8 cellular contexts compared by ENCODE assay signal in genomic region chr17:18182978-18183333, GRCh38. TPM values are rescaled to one million over a fixed set of nuclear protein-coding genes. Genes with fewer than 3 reads are reported as not detected.
DNase-seq lines count a peak whose midpoint lies in the region; TF ChIP-seq lines count a peak whose summit lies in the region.

No MANE protein-coding gene starts in this region.

- TF ChIP-seq CTCF in HEK293 (tag by site-specific recombination; IDR thresholded peaks at IDR 0.05) (peak; percentile 70; the same call in 1 of the 2 replicates), NB4 (IDR thresholded peaks at IDR 0.05; ENCODE audit: low read depth, low read length) (no peak), dorsolateral prefrontal cortex (IDR thresholded peaks at IDR 0.05 in 54 of 56, conservative IDR thresholded peaks at IDR 0.05 in 2 of 56; ENCODE audit: low read depth in 1 of 56, partially characterized antibody in 56 of 56) (peak in 19 of 56 donors; percentile 6 to 54 (median 27))

- POLR2A ChIA-PET in HEK293 (lab: Yijun Ruan, JAX), result interaction anchor here (0.6 to 3.3 kb wide), 20 partner anchors 10 to 211 kb away, joined by 3 to 24 read pairs (median 4); partner anchors contain the start of genes DRC3 and TOM1L2

- 0% methylated on average over 33 of the region's 33 CpGs for WGBS in mesodermal cell (ENCODE audit: insufficient coverage in 2 of 2), 2 experiments

- H3K4me3 ChIP-seq in HEK293 (ENCODE audit: low read depth, low read length) (peak overlapping the region; percentile 59), NB4 (ENCODE audit: low read depth, low read length) (peak overlapping the region; percentile 77), dorsolateral prefrontal cortex (peak overlapping the region; percentile 64 to 99 (median 93)), mesodermal cell (ENCODE audit: extremely low read depth, insufficient read depth, low read length, poor library complexity, severe bottlenecking) (peak overlapping the region; percentile 80)

- H3K4me1 ChIP-seq in HEK293 (ENCODE audit: control insufficient read depth, insufficient read depth, low read length) (peaks cover 26% of the 10 kb centered on the region), mesodermal cell (ENCODE audit: control insufficient read depth, insufficient read depth, low read length, poor library complexity, severe bottlenecking) (peaks cover 17% of the 10 kb centered on the region)

- peak; percentile 31 for TF ChIP-seq POLR2A in NB4 (IDR thresholded peaks at IDR 0.05; ENCODE audit: extremely low read depth, insufficient read length)

- DNase-seq in DMS 273 (lab: John Stamatoyannopoulos, UW; ENCODE audit: unreplicated experiment), result peak; percentile 90
- DNase-seq in DMS 273 treated with DMSO at 0.1 percent for 48 hours (lab: John Stamatoyannopoulos, UW), result no peak
- peak; percentile 90 for DNase-seq in NB4 (ENCODE audit: low read depth)
- peak; percentile 88 for DNase-seq in activated CD4-positive, alpha-beta T cell treated with anti-CD3 and anti-CD28 coated beads for 48 hours
- DNase-seq in dorsolateral prefrontal cortex, result peak in 9 of 10 donors; percentile 68 to 86 (median 78)
- peak; percentile 68 to 74 for DNase-seq in stimulated activated CD8-positive, alpha-beta memory T cell treated with anti-CD3 and anti-CD28 coated beads, Interleukin-15, amount 100 ng/mL, for 48 hours (ENCODE audit: low read depth in 2 of 2)

- H3K27ac ChIP-seq in HEK293 (ENCODE audit: extremely low read depth, low read depth, low read length) (peak overlapping the region; percentile 94), dorsolateral prefrontal cortex (peak overlapping the region; percentile 90 to 100 (median 98)), mesodermal cell (ENCODE audit: low read depth, low read length, severe bottlenecking) (peak overlapping the region; percentile 99)

- H3K9me3 ChIP-seq in HEK293 (ENCODE audit: control insufficient read depth, insufficient read depth, low read depth, low read length) (no peaks in the 10 kb centered on the region), mesodermal cell (ENCODE audit: control insufficient read depth, low read length) (no peaks in the 10 kb centered on the region)

- H3K36me3 ChIP-seq in HEK293 (ENCODE audit: control insufficient read depth in 2 of 2, insufficient read depth in 1 of 2, low read length in 2 of 2), result peaks cover 11 to 32% of the 10 kb centered on the region in 2 experiments; a peak in 2 of 3 replicates
- peaks cover 25% of the 10 kb centered on the region for H3K36me3 ChIP-seq in mesodermal cell (ENCODE audit: control insufficient read depth, insufficient read depth, low read length)

- no peaks in the 10 kb centered on the region for H3K27me3 ChIP-seq in dorsolateral prefrontal cortex

- CTCF ChIA-PET in HEK293 (lab: Yijun Ruan, JAX), result interaction anchor here (0.7 to 3.4 kb wide), 5 partner anchors 11 to 40 kb away, joined by 3 to 20 read pairs (median 4); no protein-coding TSS in a partner anchor

- intact Hi-C loops in dorsolateral prefrontal cortex (cut with DNase I), result loop anchor here (5.0 to 10.0 kb wide), 5 partner anchors 34 to 672 kb away; partner anchors contain the start of genes DRG2 (in 1 of the 2), LLGL1 (in 1 of the 2) and PRPSAP2 (in 1 of the 2)

TF ChIP-seq in HEK293, 187 proteins besides CTCF, POLR2A, EP300 and RAD21 (continues in another document):
- TF ChIP-seq ZNF792 (tag by site-specific recombination; IDR thresholded peaks at IDR 0.05) (no peak), ZNF426 (tag by site-specific recombination; IDR thresholded peaks at IDR 0.05) (no peak), BCL11A (tag by site-specific recombination; IDR thresholded peaks at IDR 0.05; ENCODE audit: low read depth) (no peak), ZNF341 (tag by site-specific recombination; IDR thresholded peaks at IDR 0.05; ENCODE audit: low read depth) (no peak), ZSCAN16 (tag by site-specific recombination; IDR thresholded peaks at IDR 0.05) (no peak), ZNF138 (tag by site-specific recombination; IDR thresholded peaks at IDR 0.05; ENCODE audit: borderline replicate concordance) (no peak), YY1 (tag by site-specific recombination; IDR thresholded peaks at IDR 0.05) (0 out of 2 replicates have a peak, but pooled peaks have one; percentile 15), ZNF350 (tag by site-specific recombination; IDR thresholded peaks at IDR 0.05) (no peak), ZNF747 (tag by site-specific recombination; IDR thresholded peaks at IDR 0.05) (no peak), GLI2 (tag by site-specific recombination; IDR thresholded peaks at IDR 0.05; ENCODE audit: borderline replicate concordance, low read depth) (no peak; the same call in 1 of the 2 replicates), ZIC2 (tag by site-specific recombination; IDR thresholded peaks at IDR 0.05) (no peak), ZNF639 (tag by site-specific recombination; IDR thresholded peaks at IDR 0.05) (no peak; the same call in 1 of the 2 replicates), ZNF221 (tag by site-specific recombination; IDR thresholded peaks at IDR 0.05; ENCODE audit: borderline replicate concordance) (no peak), ZNF624 (tag by site-specific recombination; IDR thresholded peaks at IDR 0.05) (no peak), EGR2 (tag by site-specific recombination; IDR thresholded peaks at IDR 0.05; ENCODE audit: low read depth) (peak; percentile 93), ZNF654 (tag by site-specific recombination; IDR thresholded peaks at IDR 0.05; ENCODE audit: low read depth) (no peak), PRDM6 (tag by site-specific recombination; IDR thresholded peaks at IDR 0.05) (no peak), OVOL3 (tag by site-specific recombination; IDR thresholded peaks at IDR 0.05) (no peak), ZNF777 (tag by site-specific recombination; IDR thresholded peaks at IDR 0.05; ENCODE audit: borderline replicate concordance) (peak; percentile 95; the same call in 1 of the 2 replicates), ZNF169 (tag by site-specific recombination; IDR thresholded peaks at IDR 0.05) (no peak), HOXD13 (CRISPR knock-in tag; IDR thresholded peaks at IDR 0.05; ENCODE audit: borderline replicate concordance) (no peak), ZNF19 (tag by site-specific recombination; IDR thresholded peaks at IDR 0.05; ENCODE audit: low read depth) (no peak), ZNF274 (IDR thresholded peaks at IDR 0.05; ENCODE audit: low read length) (no peak), ZNF274 (tag by site-specific recombination; IDR thresholded peaks at IDR 0.05; ENCODE audit: borderline replicate concordance) (no peak), ZNF114 (tag by site-specific recombination; IDR thresholded peaks at IDR 0.05) (no peak)
- TF ChIP-seq, protein P1, sequence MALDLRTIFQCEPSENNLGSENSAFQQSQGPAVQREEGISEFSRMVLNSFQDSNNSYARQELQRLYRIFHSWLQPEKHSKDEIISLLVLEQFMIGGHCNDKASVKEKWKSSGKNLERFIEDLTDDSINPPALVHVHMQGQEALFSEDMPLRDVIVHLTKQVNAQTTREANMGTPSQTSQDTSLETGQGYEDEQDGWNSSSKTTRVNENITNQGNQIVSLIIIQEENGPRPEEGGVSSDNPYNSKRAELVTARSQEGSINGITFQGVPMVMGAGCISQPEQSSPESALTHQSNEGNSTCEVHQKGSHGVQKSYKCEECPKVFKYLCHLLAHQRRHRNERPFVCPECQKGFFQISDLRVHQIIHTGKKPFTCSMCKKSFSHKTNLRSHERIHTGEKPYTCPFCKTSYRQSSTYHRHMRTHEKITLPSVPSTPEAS (tag by site-specific recombination; IDR thresholded peaks at IDR 0.05), result no peak
- TF ChIP-seq, protein P2, sequence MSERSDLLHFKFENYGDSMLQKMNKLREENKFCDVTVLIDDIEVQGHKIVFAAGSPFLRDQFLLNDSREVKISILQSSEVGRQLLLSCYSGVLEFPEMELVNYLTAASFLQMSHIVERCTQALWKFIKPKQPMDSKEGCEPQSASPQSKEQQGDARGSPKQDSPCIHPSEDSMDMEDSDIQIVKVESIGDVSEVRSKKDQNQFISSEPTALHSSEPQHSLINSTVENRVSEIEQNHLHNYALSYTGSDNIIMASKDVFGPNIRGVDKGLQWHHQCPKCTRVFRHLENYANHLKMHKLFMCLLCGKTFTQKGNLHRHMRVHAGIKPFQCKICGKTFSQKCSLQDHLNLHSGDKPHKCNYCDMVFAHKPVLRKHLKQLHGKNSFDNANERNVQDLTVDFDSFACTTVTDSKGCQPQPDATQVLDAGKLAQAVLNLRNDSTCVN (tag by site-specific recombination; optimal IDR thresholded peaks at IDR 0.05), result peak; percentile 84

RNA-seq across cellular contexts. Expression of gene ALKBH5, which starts 0.7 kb away (rescaled TPM):
- 100 to 1,000 TPM in 119 of 120 experiments, 10 to 100 TPM in 1; 99.8 to 173 (median 120) TPM for total RNA-seq in dorsolateral prefrontal cortex
- 43.3 TPM for polyA plus RNA-seq in mesodermal cell (2013, experiment 1 of 2)
- polyA plus RNA-seq in mesodermal cell (2013, experiment 2 of 2), result 39.0 TPM

RNA-seq across cellular contexts. Expression of gene LLGL1, which starts 42.5 kb away (rescaled TPM):
- 100 to 1,000 TPM in 8 of 120 experiments, 10 to 100 TPM in 112; 30.0 to 174 (median 53.4) TPM for total RNA-seq in dorsolateral prefrontal cortex
- 64.1 TPM for polyA plus RNA-seq in mesodermal cell (2013, experiment 1 of 2)
- 52.4 TPM for polyA plus RNA-seq in mesodermal cell (2013, experiment 2 of 2)
